17 cellular contexts compared by ENCODE assay signal in the genomic region with DNA sequence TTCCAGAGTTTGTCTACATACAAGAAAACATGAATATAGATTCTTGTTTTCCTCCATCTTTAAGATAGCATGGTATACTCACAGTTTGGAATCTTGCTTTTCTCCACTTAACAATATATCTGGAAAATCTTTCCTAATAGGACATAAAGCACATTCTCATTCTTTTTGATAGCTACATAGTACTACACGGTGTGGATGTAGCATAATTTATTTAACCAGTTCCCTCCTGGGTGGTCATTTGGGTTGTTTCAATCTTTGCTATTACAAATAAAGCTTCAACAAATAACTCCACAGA. TPM values are rescaled to one million over a fixed set of nuclear protein-coding genes. Genes with fewer than 3 reads are reported as not detected.
A peak's percentile ranks its signal among the peaks of the same experiment; 100 is the strongest.
DNase-seq lines count a peak whose midpoint lies in the region; ATAC-seq, FAIRE-seq and TF ChIP-seq lines count a peak whose summit lies in the region.
"Had no signal": no experiment of that assay in that cellular context is flagged by ENCODE, and none has a peak within 500 bp of the region (broad histone marks: within the 10 kb centered on the region; RNA-seq: fewer than 3 reads in every experiment).

No MANE protein-coding gene starts in this region.

- TF ChIP-seq POLR2A in K562 (conservative IDR thresholded peaks at IDR 0.05): no peak

- peak overlapping the region; percentile 58; the same call in 1 of the 2 replicates for H3K4me2 ChIP-seq in K562 (ENCODE audit: insufficient read depth, low read length)
- H3K4me2 ChIP-seq in neural progenitor cell: no peak overlapping the region

- intact Hi-C loops in K562 (cut with micrococcal nuclease): loop anchor here (5.0 kb wide), 3 partner anchors 43 to 208 kb away; no protein-coding TSS in a partner anchor

- no TSS peak for BruUV-seq in K562 (replicated peaks; lab: Mats Ljungman, UMichigan)

- TF ChIP-seq CTCF in HFFc6 (IDR thresholded peaks at IDR 0.05): no peak
- no peak for TF ChIP-seq CTCF in K562 (IDR thresholded peaks at IDR 0.05 in 2 of 3, conservative IDR thresholded peaks at IDR 0.05 in 1 of 3; ENCODE audit: insufficient read depth in 2 of 3, low read depth in 1 of 3, low read length in 3 of 3)
- TF ChIP-seq CTCF in mesothelial cell of epicardium (IDR thresholded peaks at IDR 0.05; ENCODE audit: unreplicated experiment): no peak
- no peak for TF ChIP-seq CTCF in neural progenitor cell (IDR thresholded peaks at IDR 0.05)

- DNase-seq in HFFc6 (no peak), K562 (ENCODE audit: extremely low read depth in 1 of 4, low spot score in 3 of 4) (no peak), mesothelial cell of epicardium (ENCODE audit: low spot score in 2 of 2, unreplicated experiment in 2 of 2) (no peak), NCI-H1436 treated with DMSO at 0.1 percent for 48 hours (lab: John Stamatoyannopoulos, UW) (no peak), NCI-H1694 treated with DMSO at 0.1 percent for 48 hours (lab: John Stamatoyannopoulos, UW) (no peak), neural progenitor cell (ENCODE audit: low spot score) (no peak)
- DNase-seq: activated CD4-positive, alpha-beta T cell treated with anti-CD3 and anti-CD28 coated beads for 1 hour; DMS79; foreskin melanocyte; H9; NCI-H1105 treated with DMSO at 0.1 percent for 48 hours; NCI-H345; pancreas; substantia nigra had no signal

- TF ChIP-seq EP300 in K562 (IDR thresholded peaks at IDR 0.05; ENCODE audit: low read length): no peak

- H3K36me3 ChIP-seq in ACC112 (ENCODE audit: insufficient read depth, low read length) (peaks cover 17% of the 10 kb centered on the region; the same call in 1 of the 2 replicates), K562 (ENCODE audit: control insufficient read depth, insufficient read depth, low read length) (peaks cover 82% of the 10 kb centered on the region), neural progenitor cell (no peaks in the 10 kb centered on the region)

- H3K4me1 ChIP-seq in ACC112 (ENCODE audit: control insufficient read depth, insufficient read depth, low read length, unreplicated experiment) (peaks cover 30% of the 10 kb centered on the region), K562 (replicated peaks in 1 of 2; ENCODE audit: control insufficient read depth in 2 of 2, insufficient read depth in 2 of 2, low read length in 2 of 2) (peaks cover 5 to 26% of the 10 kb centered on the region in 2 experiments; a peak in 4 of 5 replicates), neural progenitor cell (peaks cover 2% of the 10 kb centered on the region)

- H3K27me3 Mint-ChIP-seq in HFFc6 (ENCODE audit: insufficient read depth): no peaks in the 10 kb centered on the region; the same call in 1 of the 2 replicates
- no peaks in the 10 kb centered on the region for H3K27me3 Mint-ChIP-seq in mesothelial cell of epicardium (ENCODE audit: low read depth)
- H3K27me3 Mint-ChIP-seq in neural progenitor cell (ENCODE audit: insufficient read depth, low read depth): peaks cover 6% of the 10 kb centered on the region
- H3K27me3 Mint-ChIP-seq: B cell had no signal

- TF ChIP-seq RAD21 in K562 (CRISPR knock-in tag; conservative IDR thresholded peaks at IDR 0.05 in 1 of 2, IDR thresholded peaks at IDR 0.05 in 1 of 2): no peak; a peak in 1 of 4 replicates

- FAIRE-seq in K562 (lab: Jason Lieb, UNC): no peak
- FAIRE-seq: pancreas had no signal

- H3K27ac Mint-ChIP-seq in HFFc6 (peak overlapping the region; percentile 96), mesothelial cell of epicardium (peak overlapping the region; percentile 4), neural progenitor cell (no peak overlapping the region)
- H3K27ac Mint-ChIP-seq: B cell had no signal

- CTCF ChIA-PET in K562 (lab: Yijun Ruan, JAX; ENCODE audit: low intra/inter-chr PET ratio): no interaction called here

- no peaks in the 10 kb centered on the region for H3K79me2 ChIP-seq in ACC112 (ENCODE audit: control insufficient read depth, insufficient read depth, low read length, unreplicated experiment)
- H3K79me2 ChIP-seq in K562 (ENCODE audit: control insufficient read depth, insufficient read depth, low read length): peaks cover 21% of the 10 kb centered on the region; the same call in 2 of the 3 replicates
- H3K79me2 ChIP-seq in neural progenitor cell (ENCODE audit: low read depth): no peaks in the 10 kb centered on the region

- H4K20me1 ChIP-seq in K562 (replicated peaks; ENCODE audit: control insufficient read depth, insufficient read depth, low read length) (no peaks in the 10 kb centered on the region), neural progenitor cell (ENCODE audit: low read depth) (no peaks in the 10 kb centered on the region)

- in situ Hi-C loops in K562 (cut with MboI): no loop called here

- H3K27me3 ChIP-seq in ACC112 (ENCODE audit: insufficient read depth, low read length): no peaks in the 10 kb centered on the region
- H3K27me3 ChIP-seq in K562 (ENCODE audit: control insufficient read depth in 2 of 2, insufficient read depth in 2 of 2, low read length in 2 of 2): no peaks in the 10 kb centered on the region
- no peaks in the 10 kb centered on the region for H3K27me3 ChIP-seq in neural progenitor cell
- H3K27me3 ChIP-seq: pancreas had no signal

- H3K4me1 Mint-ChIP-seq in HFFc6 (ENCODE audit: low read depth) (peaks cover 57% of the 10 kb centered on the region), mesothelial cell of epicardium (peaks cover 12% of the 10 kb centered on the region), neural progenitor cell (peaks cover 4% of the 10 kb centered on the region)

- POLR2A ChIA-PET in K562 (lab: Yijun Ruan, JAX): interaction anchor here (1.1 to 8.8 kb wide), 6 partner anchors 10 to 359 kb away, joined by 3 to 107 read pairs (median 3); partner anchors contain the start of genes MXD1 and SNRPG

- H3K9me3 ChIP-seq in K562 (replicated peaks; ENCODE audit: control insufficient read depth, insufficient read depth, low read depth, low read length): no peaks in the 10 kb centered on the region
- H3K9me3 ChIP-seq in neural progenitor cell (ENCODE audit: low read depth): no peaks in the 10 kb centered on the region
- H3K9me3 ChIP-seq: pancreas had no signal

- H3K27ac ChIP-seq in ACC112 (ENCODE audit: low read depth, low read length) (peak overlapping the region; percentile 78), K562 (ENCODE audit: extremely low read depth, low read depth, low read length) (peak overlapping the region; percentile 71), neural progenitor cell (no peak overlapping the region)

- peaks cover 37% of the 10 kb centered on the region for H3K36me3 Mint-ChIP-seq in HFFc6 (ENCODE audit: low read depth)
- H3K36me3 Mint-ChIP-seq in mesothelial cell of epicardium: peaks cover 32% of the 10 kb centered on the region
- peaks cover 20% of the 10 kb centered on the region for H3K36me3 Mint-ChIP-seq in neural progenitor cell

- H3F3A ChIP-seq in neural progenitor cell (ENCODE audit: low read depth): peaks cover 3% of the 10 kb centered on the region

- ATAC-seq in K562 (no peak), GM19328 (IDR thresholded peaks at IDR 0.05; ENCODE audit: unreplicated experiment) (no peak)

- peak overlapping the region; percentile 83 for H3K4me3 Mint-ChIP-seq in HFFc6
- H3K4me3 Mint-ChIP-seq in mesothelial cell of epicardium: no peak overlapping the region
- H3K4me3 Mint-ChIP-seq in neural progenitor cell: no peak overlapping the region
- H3K4me3 Mint-ChIP-seq: B cell, H9 had no signal

- 21% methylated on average over 1 of the region's 1 CpG for WGBS in K562 (ENCODE audit: insufficient coverage, low coverage, missing lambda C conversion rate)

- H3K9me1 ChIP-seq in K562 (ENCODE audit: control insufficient read depth, insufficient read depth, low read length): peaks cover 6% of the 10 kb centered on the region

- H3K9ac ChIP-seq in K562 (ENCODE audit: insufficient read depth in 1 of 2, low read depth in 2 of 2, low read length in 2 of 2) (peak overlapping the region in 1 of 2 experiments; percentile 51; a peak in 1 of 4 replicates), neural progenitor cell (no peak overlapping the region)

- no peaks in the 10 kb centered on the region for H3K9me3 Mint-ChIP-seq in HFFc6
- H3K9me3 Mint-ChIP-seq in mesothelial cell of epicardium: no peaks in the 10 kb centered on the region
- no peaks in the 10 kb centered on the region for H3K9me3 Mint-ChIP-seq in neural progenitor cell
- H3K9me3 Mint-ChIP-seq: H9 had no signal

- peak overlapping the region; percentile 27 for H3K4me3 ChIP-seq in ACC112 (ENCODE audit: low read depth, low read length)
- H3K4me3 ChIP-seq in K562: no peak overlapping the region
- no peak overlapping the region for H3K4me3 ChIP-seq in neural progenitor cell
- H3K4me3 ChIP-seq: pancreas had no signal

- H2AFZ ChIP-seq in ACC112 (ENCODE audit: low read length, unreplicated experiment) (peak overlapping the region; percentile 45), K562 (ENCODE audit: low read depth, low read length) (no peak overlapping the region), neural progenitor cell (replicated peaks) (no peak overlapping the region)

RNA-seq across cellular contexts. Expression of gene MXD1, which starts 19.7 kb away (rescaled TPM):
- total RNA-seq in HFFc6 (2021; fragmentation: NEBNext Ultra II Directional; extraction: Animal tissue kit (Norgen Biotek cat#: 25700)): 1 to 10 TPM; 4.1 to 9.1 (median 6.9) TPM
- total RNA-seq in K562 (2011; cell fraction: chromatin; rRNA removed; ENCODE audit: low replicate concordance): 26.7 and 49.0 TPM in 2 replicates
- total RNA-seq in K562 (2011; cell fraction: nucleolus; rRNA removed): 16.5 and 18.2 TPM in 2 replicates
- 38.7 and 66.3 TPM in 2 replicates for total RNA-seq in K562 (2011; cell fraction: nucleoplasm; rRNA removed)
- 7.6 and 7.9 TPM in 2 replicates for total RNA-seq in K562 (2014; rRNA removed)
- total RNA-seq in K562 (2014; rRNA removed; fragmentation: Illumina TruSeq; extraction: Trizol): 8.3 and 9.1 TPM in 2 replicates
- 6.7 and 7.1 TPM in 2 replicates for total RNA-seq in K562 (2015; rRNA removed; fragmentation: Illumina TruSeq; extraction: Trizol)
- total RNA-seq in K562 (2021): 13.4 and 19.8 TPM in 2 replicates
- polyA plus RNA-seq in K562 (2011; rRNA removed): 26.7 and 35.9 TPM in 2 replicates
- polyA plus RNA-seq in K562 (2011; cell fraction: cytosol; rRNA removed): 10.5 and 14.7 TPM in 2 replicates
- polyA plus RNA-seq in K562 (2011; cell fraction: nucleus; rRNA removed): 49.2 and 59.8 TPM in 2 replicates
- 8.5 and 11.4 TPM in 2 replicates for polyA plus RNA-seq in K562 (2012)
- polyA plus RNA-seq in K562 (2014; fragmentation: Illumina TruSeq; extraction: Trizol): 11.5 and 13.0 TPM in 2 replicates
- polyA plus RNA-seq in K562 (2014; fragmentation: Nextera tagmentation; extraction: Ambion mirVana): 10 to 100 TPM in 1 of 2 experiments, 1 to 10 TPM in 1; 9.0 to 11.0 TPM
- 13.2 and 15.6 TPM in 2 replicates for polyA plus RNA-seq in K562 (2014; rRNA removed)
- polyA minus RNA-seq in K562 (2011; rRNA and poly(A)+ RNA removed): 18.7 and 32.2 TPM in 2 replicates
- polyA minus RNA-seq in K562 (2011; cell fraction: cytosol; rRNA and poly(A)+ RNA removed): 7.8 and 13.7 TPM in 2 replicates
- polyA minus RNA-seq in K562 (2011; cell fraction: nucleus; rRNA and poly(A)+ RNA removed): 24.8 and 26.5 TPM in 2 replicates
- total RNA-seq in mesothelial cell of epicardium: 8.7 to 10.4 TPM (median 9.7 TPM) in 3 replicates
- total RNA-seq in neural progenitor cell (ENCODE audit: low replicate concordance): 3.9 and 5.3 TPM in 2 replicates

RNA-seq across cellular contexts. Expression of gene ASPRV1, which starts 26.9 kb away (rescaled TPM):
- total RNA-seq in HFFc6 (2021; fragmentation: NEBNext Ultra II Directional; extraction: Animal tissue kit (Norgen Biotek cat#: 25700)): under 1 TPM in 2 of 6 experiments, not detected in 4; 0.07 to 0.15 TPM
- total RNA-seq in K562 (2011; cell fraction: chromatin; rRNA removed; ENCODE audit: low replicate concordance): 1.2 and 2.8 TPM in 2 replicates
- total RNA-seq in K562 (2011; cell fraction: nucleolus; rRNA removed): 1.6 and 2.0 TPM in 2 replicates
- 1.2 and 1.5 TPM in 2 replicates for total RNA-seq in K562 (2011; cell fraction: nucleoplasm; rRNA removed)
- total RNA-seq in K562 (2014; rRNA removed) (0.36 and 0.57 TPM in 2 replicates), K562 (2014; rRNA removed; fragmentation: Illumina TruSeq; extraction: Trizol) (0.33 and 0.45 TPM in 2 replicates), K562 (2015; rRNA removed; fragmentation: Illumina TruSeq; extraction: Trizol) (0.58 and 0.64 TPM in 2 replicates), K562 (2021) (0.58 and 0.60 TPM in 2 replicates), mesothelial cell of epicardium (2.6 to 3.6 TPM (median 3.5 TPM) in 3 replicates), neural progenitor cell (ENCODE audit: low replicate concordance) (0.30 and 1.2 TPM in 2 replicates)
- polyA plus RNA-seq in K562 (2011; rRNA removed) (0.55 and 0.72 TPM in 2 replicates), K562 (2014; fragmentation: Illumina TruSeq; extraction: Trizol) (0.45 and 0.60 TPM in 2 replicates), K562 (2014; fragmentation: Nextera tagmentation; extraction: Ambion mirVana) (under 1 TPM in 1 of 2 experiments, not detected in 1; 0.17 TPM), K562 (2014; rRNA removed) (0.49 and 0.71 TPM in 2 replicates)
- 0.43 and 0.48 TPM in 2 replicates for polyA plus RNA-seq in K562 (2011; cell fraction: cytosol; rRNA removed)
- 0.63 TPM in 2 replicates for polyA plus RNA-seq in K562 (2011; cell fraction: nucleus; rRNA removed)
- polyA plus RNA-seq in K562 (2012): 0.62 and 0.97 TPM in 2 replicates
- polyA minus RNA-seq in K562 (2011; rRNA and poly(A)+ RNA removed): 0.42 and 0.81 TPM in 2 replicates
- not detected in 2 replicates for polyA minus RNA-seq in K562 (2011; cell fraction: cytosol; rRNA and poly(A)+ RNA removed)
- polyA minus RNA-seq in K562 (2011; cell fraction: nucleus; rRNA and poly(A)+ RNA removed): 0.22 and 0.27 TPM in 2 replicates

RNA-seq across cellular contexts. Expression of gene SNRNP27, which starts 40.8 kb away (rescaled TPM):
- 10 to 100 TPM; 46.4 to 62.0 (median 55.7) TPM for total RNA-seq in HFFc6 (2021; fragmentation: NEBNext Ultra II Directional; extraction: Animal tissue kit (Norgen Biotek cat#: 25700))
- 13.8 and 44.5 TPM in 2 replicates for total RNA-seq in K562 (2011; cell fraction: chromatin; rRNA removed; ENCODE audit: low replicate concordance)
- 11.0 and 12.1 TPM in 2 replicates for total RNA-seq in K562 (2011; cell fraction: nucleolus; rRNA removed)
- total RNA-seq in K562 (2011; cell fraction: nucleoplasm; rRNA removed): 18.8 and 21.3 TPM in 2 replicates
- 56.9 and 74.2 TPM in 2 replicates for total RNA-seq in K562 (2014; rRNA removed)
- 58.7 and 59.8 TPM in 2 replicates for total RNA-seq in K562 (2014; rRNA removed; fragmentation: Illumina TruSeq; extraction: Trizol)
- 65.4 and 70.8 TPM in 2 replicates for total RNA-seq in K562 (2015; rRNA removed; fragmentation: Illumina TruSeq; extraction: Trizol)
- total RNA-seq in K562 (2021): 61.0 and 61.5 TPM in 2 replicates
- 38.3 and 65.7 TPM in 2 replicates for polyA plus RNA-seq in K562 (2011; rRNA removed)
- polyA plus RNA-seq in K562 (2011; cell fraction: cytosol; rRNA removed): 15.3 and 17.6 TPM in 2 replicates
- 12.4 and 13.8 TPM in 2 replicates for polyA plus RNA-seq in K562 (2011; cell fraction: nucleus; rRNA removed)
- 36.3 and 42.8 TPM in 2 replicates for polyA plus RNA-seq in K562 (2012)
- polyA plus RNA-seq in K562 (2014; fragmentation: Illumina TruSeq; extraction: Trizol): 88.9 and 93.4 TPM in 2 replicates
- 10 to 100 TPM; 29.2 to 33.7 TPM for polyA plus RNA-seq in K562 (2014; fragmentation: Nextera tagmentation; extraction: Ambion mirVana)
- polyA plus RNA-seq in K562 (2014; rRNA removed): 72.7 and 102 TPM in 2 replicates
- 16.0 and 24.7 TPM in 2 replicates for polyA minus RNA-seq in K562 (2011; rRNA and poly(A)+ RNA removed)
- 13.7 and 15.2 TPM in 2 replicates for polyA minus RNA-seq in K562 (2011; cell fraction: cytosol; rRNA and poly(A)+ RNA removed)
- polyA minus RNA-seq in K562 (2011; cell fraction: nucleus; rRNA and poly(A)+ RNA removed): 9.3 and 13.1 TPM in 2 replicates
- total RNA-seq in mesothelial cell of epicardium: 44.4 to 48.7 TPM (median 45.6 TPM) in 3 replicates
- total RNA-seq in neural progenitor cell (ENCODE audit: low replicate concordance): 89.2 and 131 TPM in 2 replicates
